In the genomic region with DNA sequence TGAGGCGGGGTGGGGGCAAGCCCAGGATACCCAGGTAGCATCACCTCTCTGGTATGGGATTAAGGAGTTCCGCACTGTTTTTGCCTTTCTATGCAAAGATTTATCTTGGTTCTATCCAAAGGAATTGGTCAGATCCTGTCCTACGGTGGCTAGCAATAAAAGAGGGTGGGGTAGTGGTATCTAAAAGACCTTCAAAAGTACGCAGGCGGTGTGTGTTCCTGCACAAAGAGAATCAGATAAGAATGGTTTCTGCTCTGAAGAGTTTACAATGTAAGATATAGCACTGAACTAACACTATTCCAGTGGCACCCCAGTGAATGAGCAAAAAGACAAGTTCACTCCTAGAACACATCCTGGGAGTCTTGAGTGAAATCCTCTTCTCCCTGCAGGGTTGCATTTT, we compare ENCODE assay signal across 21 cellular contexts. TPM values are rescaled to one million over a fixed set of nuclear protein-coding genes. Genes with fewer than 3 reads are reported as not detected.
DNase-seq lines count a peak whose midpoint lies in the region; ATAC-seq and TF ChIP-seq lines count a peak whose summit lies in the region.
"Had no signal": no experiment of that assay in that cellular context is flagged by ENCODE, and none has a peak within 500 bp of the region (broad histone marks: within the 10 kb centered on the region; RNA-seq: fewer than 3 reads in every experiment).

No MANE protein-coding gene starts in this region.

- TF ChIP-seq CTCF in heart right ventricle (IDR thresholded peaks at IDR 0.05), result no peak
- TF ChIP-seq CTCF in right atrium auricular region (IDR thresholded peaks at IDR 0.05), result no peak
- no peak for TF ChIP-seq CTCF in endodermal cell (conservative IDR thresholded peaks at IDR 0.05)
- TF ChIP-seq CTCF in nephron (IDR thresholded peaks at IDR 0.05; ENCODE audit: unreplicated experiment in 3 of 3), result no peak
- TF ChIP-seq CTCF in transverse colon (IDR thresholded peaks at IDR 0.05), result no peak

- 79 to 95% methylated on average over 5 of the region's 5 CpGs for WGBS in heart right ventricle, 2 donors
- 95% methylated on average over 5 of the region's 5 CpGs; no CpG with 5 or more reads in 1 of the 2 experiments for WGBS in endodermal cell (ENCODE audit: insufficient coverage in 1 of 2, insufficient read length in 1 of 2), 2 experiments
- WGBS in transverse colon (ENCODE audit: low coverage in 1 of 2), 2 donors, result 52 to 61% methylated on average over 3 to 5 of the region's 5 CpGs

- DNase-seq in heart right ventricle (no peak), right atrium auricular region (ENCODE audit: low spot score) (no peak), endodermal cell (no peak), transverse colon (no peak), NCI-H1417 (lab: John Stamatoyannopoulos, UW) (no peak)
- DNase-seq in activated CD8-positive, alpha-beta memory T cell treated with anti-CD3 and anti-CD28 coated beads, Interleukin-2, amount 50 U/mL, for 48 hours, result no peak
- DNase-seq: CD4-positive, CD25-positive, alpha-beta regulatory T cell; GM23248; H7; IMR-90; KG1; MG63; NCI-H1694; NCI-H2029 treated with DMSO at 0.1 percent for 48 hours; NCI-H69; RPMI8226; SHP77 treated with DMSO at 0.1 percent for 48 hours had no signal

- H3K27ac ChIP-seq in heart right ventricle (peak overlapping the region in 6 of 10 donors; percentile 35 to 63 (median 42)), right atrium auricular region (peak overlapping the region in 1 of 2 donors; percentile 18), endodermal cell (ENCODE audit: low read depth, low read length) (no peak overlapping the region), transverse colon (peak overlapping the region; percentile 32 to 66 (median 57))
- H3K27ac ChIP-seq: BLaER1, GM23248, SK-N-MC had no signal

- H3K9me3 ChIP-seq in heart right ventricle (no peaks in the 10 kb centered on the region), right atrium auricular region (no peaks in the 10 kb centered on the region), endodermal cell (ENCODE audit: control insufficient read depth, low read length) (no peaks in the 10 kb centered on the region), transverse colon (no peaks in the 10 kb centered on the region)
- H3K9me3 ChIP-seq: BLaER1, MG63 had no signal

- peak overlapping the region; percentile 5 for H3K27ac Mint-ChIP-seq in endodermal cell
- peak overlapping the region in 2 of 3 experiments; percentile 55 to 64 for H3K27ac Mint-ChIP-seq in nephron

- H3K4me3 ChIP-seq in heart right ventricle (no peak overlapping the region), right atrium auricular region (no peak overlapping the region), endodermal cell (ENCODE audit: low read length) (no peak overlapping the region), transverse colon (no peak overlapping the region)
- H3K4me3 ChIP-seq: BLaER1, GM23248, MG63, SK-N-MC had no signal

- H3K9me3 Mint-ChIP-seq in endodermal cell (no peaks in the 10 kb centered on the region), nephron (no peaks in the 10 kb centered on the region)
- H3K9me3 Mint-ChIP-seq: CD4-positive, CD25-positive, alpha-beta regulatory T cell had no signal

- ATAC-seq in heart right ventricle (no peak), HG03159 (IDR thresholded peaks at IDR 0.05; ENCODE audit: unreplicated experiment) (no peak)

- H3K4me1 ChIP-seq in heart right ventricle, result peaks cover 4 to 80% (median 30%) of the 10 kb centered on the region in 9 donors
- peaks cover 0 to 14% of the 10 kb centered on the region in 2 donors for H3K4me1 ChIP-seq in right atrium auricular region
- H3K4me1 ChIP-seq in endodermal cell (ENCODE audit: control insufficient read depth, insufficient read depth, low read length), result peaks cover 23% of the 10 kb centered on the region
- peaks cover 0 to 62% (median 49%) of the 10 kb centered on the region in 4 donors for H3K4me1 ChIP-seq in transverse colon

- H3K27me3 ChIP-seq in heart right ventricle (no peaks in the 10 kb centered on the region), right atrium auricular region (no peaks in the 10 kb centered on the region), endodermal cell (ENCODE audit: control insufficient read depth, insufficient read depth, low read length, poor library complexity, severe bottlenecking) (no peaks in the 10 kb centered on the region), transverse colon (no peaks in the 10 kb centered on the region)
- H3K27me3 ChIP-seq: BLaER1, MG63 had no signal

- intact Hi-C loops in heart right ventricle (cut with DNase I) (loop anchor here in 2 of 10 donors (5.0 kb wide), 1 partner anchor 36 kb away; no protein-coding TSS in a partner anchor), transverse colon (cut with DNase I; ENCODE audit: low total_unique reads) (no loop called here)

- TF ChIP-seq POLR2A in transverse colon (IDR thresholded peaks at IDR 0.05), result no peak

- H3K36me3 Mint-ChIP-seq in endodermal cell (ENCODE audit: low read depth) (peaks cover 27% of the 10 kb centered on the region), nephron (ENCODE audit: low read depth) (peaks cover 34% of the 10 kb centered on the region)

- H3K9ac ChIP-seq in endodermal cell (ENCODE audit: extremely low read depth, low read length, poor library complexity, severe bottlenecking), result no peak overlapping the region
- H3K9ac ChIP-seq: BLaER1, GM23248 had no signal

- H3K36me3 ChIP-seq in heart right ventricle, result peaks cover 0 to 80% (median 19%) of the 10 kb centered on the region in 9 donors
- peaks cover 36% of the 10 kb centered on the region for H3K36me3 ChIP-seq in right atrium auricular region
- peaks cover 66% of the 10 kb centered on the region for H3K36me3 ChIP-seq in endodermal cell (ENCODE audit: control insufficient read depth, insufficient read depth, low read length)
- peaks cover 0 to 16% (median 2%) of the 10 kb centered on the region in 4 donors for H3K36me3 ChIP-seq in transverse colon

- H3K4me3 Mint-ChIP-seq in endodermal cell (no peak overlapping the region), nephron (peak overlapping the region in 1 of 3 experiments; percentile 4)
- H3K4me3 Mint-ChIP-seq: CD4-positive, CD25-positive, alpha-beta regulatory T cell had no signal

- in situ Hi-C loops in transverse colon (cut with MboI; ENCODE audit: low pct_ligation_motif_present in 1 of 4, low pct_unique_long_range_greater_than_20kb in 1 of 4, low sequenced_read_pairs in 3 of 4), result no loop called here

- no peaks in the 10 kb centered on the region for H3K27me3 Mint-ChIP-seq in endodermal cell (ENCODE audit: insufficient read depth)
- no peaks in the 10 kb centered on the region for H3K27me3 Mint-ChIP-seq in nephron (ENCODE audit: low read depth)
- H3K27me3 Mint-ChIP-seq: CD4-positive, CD25-positive, alpha-beta regulatory T cell had no signal

- peaks cover 44% of the 10 kb centered on the region for H3K4me1 Mint-ChIP-seq in endodermal cell
- H3K4me1 Mint-ChIP-seq in nephron, result peaks cover 55% of the 10 kb centered on the region

- TF ChIP-seq EP300 in transverse colon (IDR thresholded peaks at IDR 0.05; ENCODE audit: low read depth), result no peak

RNA-seq across cellular contexts. Expression of a gene that starts 6.3 kb away (rescaled TPM):
- total RNA-seq in heart right ventricle (10 to 100 TPM; 36.0 to 52.9 (median 40.6) TPM), right atrium auricular region (10 to 100 TPM; 40.4 to 42.7 TPM), endodermal cell (10 to 100 TPM; 53.6 to 58.8 TPM), transverse colon (10 to 100 TPM; 25.4 to 48.6 (median 40.3) TPM)
- 100 to 1,000 TPM in 1 of 2 donors, 10 to 100 TPM in 1; 30.4 to 103 TPM for polyA plus RNA-seq in heart right ventricle
- polyA plus RNA-seq in endodermal cell (2013, experiment 1 of 2), result 50.7 TPM
- polyA plus RNA-seq in endodermal cell (2013, experiment 2 of 2), result 50.8 TPM

RNA-seq across cellular contexts. Expression of a gene that starts 36.5 kb away (rescaled TPM):
- total RNA-seq in heart right ventricle, result under 1 TPM in 5 of 10 donors, not detected in 5; 0.09 to 0.15 (median 0.12) TPM
- under 1 TPM; 0.44 to 0.45 TPM for polyA plus RNA-seq in heart right ventricle
- under 1 TPM in 1 of 2 donors, not detected in 1; 0.12 TPM for total RNA-seq in right atrium auricular region
- under 1 TPM; 0.44 to 0.64 TPM for total RNA-seq in endodermal cell
- polyA plus RNA-seq in endodermal cell (2013, experiment 1 of 2), result 1.7 TPM
- polyA plus RNA-seq in endodermal cell (2013, experiment 2 of 2), result 1.2 TPM
- not detected for total RNA-seq in transverse colon

RNA-seq across cellular contexts. Expression of a gene that starts 45.7 kb away (rescaled TPM):
- total RNA-seq in heart right ventricle, result 10 to 100 TPM; 20.7 to 34.8 (median 28.1) TPM
- polyA plus RNA-seq in heart right ventricle, result 10 to 100 TPM; 13.5 to 29.2 TPM
- 10 to 100 TPM; 22.8 to 28.2 TPM for total RNA-seq in right atrium auricular region
- 10 to 100 TPM; 32.7 to 41.5 TPM for total RNA-seq in endodermal cell
- polyA plus RNA-seq in endodermal cell (2013, experiment 1 of 2), result 33.2 TPM
- polyA plus RNA-seq in endodermal cell (2013, experiment 2 of 2), result 31.6 TPM
- 10 to 100 TPM in 3 of 4 donors, 1 to 10 TPM in 1; 10.0 to 61.0 (median 42.4) TPM for total RNA-seq in transverse colon

RNA-seq across cellular contexts. Expression of a gene that starts 52.2 kb away (rescaled TPM):
- total RNA-seq in heart right ventricle, result 10 to 100 TPM; 19.5 to 32.1 (median 25.1) TPM
- 10 to 100 TPM; 37.3 to 37.9 TPM for polyA plus RNA-seq in heart right ventricle
- total RNA-seq in right atrium auricular region, result 10 to 100 TPM; 15.7 to 20.7 TPM
- total RNA-seq in endodermal cell, result 10 to 100 TPM; 87.9 to 90.6 TPM
- 64.2 TPM for polyA plus RNA-seq in endodermal cell (2013, experiment 1 of 2)
- polyA plus RNA-seq in endodermal cell (2013, experiment 2 of 2), result 53.7 TPM
- total RNA-seq in transverse colon, result 100 to 1,000 TPM in 1 of 4 donors, 10 to 100 TPM in 3; 83.7 to 115 (median 86.8) TPM
